Comparison of ENCODE assay signal across 1 cellular context in genomic region chr1:116503535-116504307, GRCh38.
TF ChIP-seq lines count a peak whose summit lies in the region.

No MANE protein-coding gene starts in this region.

TF ChIP-seq in K562, 482 proteins besides CTCF, POLR2A, EP300 and RAD21 (continued from another document and continues in another):
- peak; percentile 65; the same call in 1 of the 2 replicates for TF ChIP-seq ZBTB2 (IDR thresholded peaks at IDR 0.05)
- no peak for TF ChIP-seq ASH1L (IDR thresholded peaks at IDR 0.05; ENCODE audit: borderline replicate concordance, low read depth, partially characterized antibody)
- peak; percentile 17 for TF ChIP-seq ZFP36 (IDR thresholded peaks at IDR 0.05; ENCODE audit: low read depth, low read length, partially characterized antibody)
- TF ChIP-seq CREM (IDR thresholded peaks at IDR 0.05; ENCODE audit: low read depth), result peak; percentile 51
- no peak for TF ChIP-seq CBFB (CRISPR knock-in tag; IDR thresholded peaks at IDR 0.05)
- TF ChIP-seq ZNF592 (IDR thresholded peaks at IDR 0.05), result peak; percentile 79
- TF ChIP-seq ZNF217 (CRISPR knock-in tag; IDR thresholded peaks at IDR 0.05), result no peak
- TF ChIP-seq ZFX (CRISPR knock-in tag; IDR thresholded peaks at IDR 0.05), result no peak; the same call in 1 of the 2 replicates
- no peak for TF ChIP-seq LEF1 (IDR thresholded peaks at IDR 0.05)
- TF ChIP-seq MTF1 (CRISPR knock-in tag; IDR thresholded peaks at IDR 0.05; ENCODE audit: borderline replicate concordance), result no peak
- peak; percentile 92 for TF ChIP-seq GATAD2A (IDR thresholded peaks at IDR 0.05)
- peak; percentile 48; the same call in 1 of the 2 replicates for TF ChIP-seq GTF2A2 (tag; IDR thresholded peaks at IDR 0.05)
- TF ChIP-seq TARDBP (IDR thresholded peaks at IDR 0.05), result no peak
- no peak for TF ChIP-seq CEBPZ (IDR thresholded peaks at IDR 0.05; ENCODE audit: borderline replicate concordance, low read depth, low read length)
- no peak for TF ChIP-seq GABPB1 (CRISPR knock-in tag; IDR thresholded peaks at IDR 0.05)
- TF ChIP-seq SRSF7 (optimal IDR thresholded peaks at IDR 0.05; ENCODE audit: low read depth, low read length), result no peak
- 0 out of 2 replicates have a peak, but pooled peaks have one; percentile 5 for TF ChIP-seq ZNF384 (IDR thresholded peaks at IDR 0.05; ENCODE audit: low read depth, low read length)
- TF ChIP-seq SRSF3 (IDR thresholded peaks at IDR 0.05; ENCODE audit: insufficient read depth, low read length), result no peak
- no peak for TF ChIP-seq TFE3 (CRISPR knock-in tag; IDR thresholded peaks at IDR 0.05)
- peak; percentile 38 for TF ChIP-seq PBX2 (CRISPR knock-in tag; IDR thresholded peaks at IDR 0.05; ENCODE audit: low read depth)
- peak; percentile 82 for TF ChIP-seq PBX2 (tag; conservative IDR thresholded peaks at IDR 0.05; ENCODE audit: low read depth)
- TF ChIP-seq ARID3B (CRISPR knock-in tag; IDR thresholded peaks at IDR 0.05; ENCODE audit: borderline replicate concordance), result no peak
- peak; percentile 24; the same call in 1 of the 2 replicates for TF ChIP-seq CREB1 (IDR thresholded peaks at IDR 0.05)
- no peak for TF ChIP-seq CREB1 (CRISPR knock-in tag; IDR thresholded peaks at IDR 0.05)
- TF ChIP-seq HDAC3 (IDR thresholded peaks at IDR 0.05; ENCODE audit: borderline replicate concordance, partially characterized antibody), result peak; percentile 83
- TF ChIP-seq DMBX1 (CRISPR knock-in tag; IDR thresholded peaks at IDR 0.05; ENCODE audit: borderline replicate concordance), result peak; percentile 80
- peak; percentile 61; the same call in 1 of the 2 replicates for TF ChIP-seq MECOM (CRISPR knock-in tag; IDR thresholded peaks at IDR 0.05)
- no peak for TF ChIP-seq DEAF1 (CRISPR knock-in tag; IDR thresholded peaks at IDR 0.05)
- no peak for TF ChIP-seq HDAC6 (IDR thresholded peaks at IDR 0.05; ENCODE audit: low read depth, low read length)
- peak; percentile 75 for TF ChIP-seq POLR2G (IDR thresholded peaks at IDR 0.05; ENCODE audit: low read depth, low read length)
- TF ChIP-seq HNRNPK (IDR thresholded peaks at IDR 0.05; ENCODE audit: low read depth, low read length, poor library complexity, severe bottlenecking), result no peak
- 0 out of 2 replicates have a peak, but pooled peaks have one; percentile 66 for TF ChIP-seq ZNF263 (CRISPR knock-in tag; IDR thresholded peaks at IDR 0.05; ENCODE audit: borderline replicate concordance)
- no peak for TF ChIP-seq FOXP1 (CRISPR knock-in tag; IDR thresholded peaks at IDR 0.05)
- 0 out of 2 replicates have a peak, but pooled peaks have one; percentile 27 for TF ChIP-seq ZNF134 (CRISPR knock-in tag; conservative IDR thresholded peaks at IDR 0.05)
- peak; percentile 37; the same call in 1 of the 2 replicates for TF ChIP-seq MYNN (IDR thresholded peaks at IDR 0.05)
- TF ChIP-seq MYNN (CRISPR knock-in tag; IDR thresholded peaks at IDR 0.05), result no peak
- peak; percentile 28; the same call in 1 of the 2 replicates for TF ChIP-seq HINFP (tag; conservative IDR thresholded peaks at IDR 0.05; ENCODE audit: low read depth)
- TF ChIP-seq NFIX (CRISPR knock-in tag; IDR thresholded peaks at IDR 0.05; ENCODE audit: low read depth), result no peak
- no peak for TF ChIP-seq MLX (CRISPR knock-in tag; conservative IDR thresholded peaks at IDR 0.05)
- TF ChIP-seq HOMEZ (CRISPR knock-in tag; IDR thresholded peaks at IDR 0.05), result no peak
